Comparison of ENCODE assay signal across 1 cellular context in the genomic region with DNA sequence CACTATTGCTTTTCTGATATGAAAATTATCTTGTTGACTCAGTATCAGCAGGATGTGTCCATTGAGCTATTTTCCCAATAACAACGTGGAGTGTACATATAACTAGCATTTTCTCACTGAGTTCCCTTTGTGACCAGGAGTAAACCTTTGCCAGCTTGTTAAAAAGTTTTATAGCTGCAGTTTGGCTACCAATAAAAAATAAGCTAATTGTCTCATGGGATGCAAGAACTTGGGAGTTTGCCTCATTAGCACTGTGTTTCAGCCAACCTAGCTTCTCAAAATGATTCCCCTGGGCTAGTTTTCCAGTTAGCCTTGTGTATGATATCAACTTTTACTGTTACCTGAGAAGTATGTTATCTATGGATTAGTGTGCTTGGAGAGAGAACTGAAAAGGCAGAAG.
TF ChIP-seq lines count a peak whose summit lies in the region.

No MANE protein-coding gene starts in this region.

TF ChIP-seq in HEK293, 187 proteins besides CTCF, POLR2A, EP300 and RAD21 (continued from another document and continues in another):
- TF ChIP-seq, protein P1, sequence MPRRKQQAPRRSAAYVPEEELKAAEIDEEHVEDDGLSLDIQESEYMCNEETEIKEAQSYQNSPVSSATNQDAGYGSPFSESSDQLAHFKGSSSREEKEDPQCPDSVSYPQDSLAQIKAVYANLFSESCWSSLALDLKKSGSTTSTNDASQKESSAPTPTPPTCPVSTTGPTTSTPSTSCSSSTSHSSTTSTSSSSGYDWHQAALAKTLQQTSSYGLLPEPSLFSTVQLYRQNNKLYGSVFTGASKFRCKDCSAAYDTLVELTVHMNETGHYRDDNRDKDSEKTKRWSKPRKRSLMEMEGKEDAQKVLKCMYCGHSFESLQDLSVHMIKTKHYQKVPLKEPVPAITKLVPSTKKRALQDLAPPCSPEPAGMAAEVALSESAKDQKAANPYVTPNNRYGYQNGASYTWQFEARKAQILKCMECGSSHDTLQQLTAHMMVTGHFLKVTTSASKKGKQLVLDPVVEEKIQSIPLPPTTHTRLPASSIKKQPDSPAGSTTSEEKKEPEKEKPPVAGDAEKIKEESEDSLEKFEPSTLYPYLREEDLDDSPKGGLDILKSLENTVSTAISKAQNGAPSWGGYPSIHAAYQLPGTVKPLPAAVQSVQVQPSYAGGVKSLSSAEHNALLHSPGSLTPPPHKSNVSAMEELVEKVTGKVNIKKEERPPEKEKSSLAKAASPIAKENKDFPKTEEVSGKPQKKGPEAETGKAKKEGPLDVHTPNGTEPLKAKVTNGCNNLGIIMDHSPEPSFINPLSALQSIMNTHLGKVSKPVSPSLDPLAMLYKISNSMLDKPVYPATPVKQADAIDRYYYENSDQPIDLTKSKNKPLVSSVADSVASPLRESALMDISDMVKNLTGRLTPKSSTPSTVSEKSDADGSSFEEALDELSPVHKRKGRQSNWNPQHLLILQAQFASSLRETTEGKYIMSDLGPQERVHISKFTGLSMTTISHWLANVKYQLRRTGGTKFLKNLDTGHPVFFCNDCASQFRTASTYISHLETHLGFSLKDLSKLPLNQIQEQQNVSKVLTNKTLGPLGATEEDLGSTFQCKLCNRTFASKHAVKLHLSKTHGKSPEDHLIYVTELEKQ (tag by site-specific recombination; IDR thresholded peaks at IDR 0.05; ENCODE audit: borderline replicate concordance) = no peak; the same call in 1 of the 2 replicates
- no peak for TF ChIP-seq ZNF473 (tag by site-specific recombination; IDR thresholded peaks at IDR 0.05)
- TF ChIP-seq ZNF37A (tag by site-specific recombination; IDR thresholded peaks at IDR 0.05) = no peak
- TF ChIP-seq ZSCAN30 (tag by site-specific recombination; IDR thresholded peaks at IDR 0.05) = peak; percentile 37; the same call in 1 of the 2 replicates
- TF ChIP-seq, protein P2, sequence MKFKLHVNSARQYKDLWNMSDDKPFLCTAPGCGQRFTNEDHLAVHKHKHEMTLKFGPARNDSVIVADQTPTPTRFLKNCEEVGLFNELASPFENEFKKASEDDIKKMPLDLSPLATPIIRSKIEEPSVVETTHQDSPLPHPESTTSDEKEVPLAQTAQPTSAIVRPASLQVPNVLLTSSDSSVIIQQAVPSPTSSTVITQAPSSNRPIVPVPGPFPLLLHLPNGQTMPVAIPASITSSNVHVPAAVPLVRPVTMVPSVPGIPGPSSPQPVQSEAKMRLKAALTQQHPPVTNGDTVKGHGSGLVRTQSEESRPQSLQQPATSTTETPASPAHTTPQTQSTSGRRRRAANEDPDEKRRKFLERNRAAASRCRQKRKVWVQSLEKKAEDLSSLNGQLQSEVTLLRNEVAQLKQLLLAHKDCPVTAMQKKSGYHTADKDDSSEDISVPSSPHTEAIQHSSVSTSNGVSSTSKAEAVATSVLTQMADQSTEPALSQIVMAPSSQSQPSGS (tag by site-specific recombination; IDR thresholded peaks at IDR 0.05; ENCODE audit: low read depth) = no peak
- TF ChIP-seq, protein P3, sequence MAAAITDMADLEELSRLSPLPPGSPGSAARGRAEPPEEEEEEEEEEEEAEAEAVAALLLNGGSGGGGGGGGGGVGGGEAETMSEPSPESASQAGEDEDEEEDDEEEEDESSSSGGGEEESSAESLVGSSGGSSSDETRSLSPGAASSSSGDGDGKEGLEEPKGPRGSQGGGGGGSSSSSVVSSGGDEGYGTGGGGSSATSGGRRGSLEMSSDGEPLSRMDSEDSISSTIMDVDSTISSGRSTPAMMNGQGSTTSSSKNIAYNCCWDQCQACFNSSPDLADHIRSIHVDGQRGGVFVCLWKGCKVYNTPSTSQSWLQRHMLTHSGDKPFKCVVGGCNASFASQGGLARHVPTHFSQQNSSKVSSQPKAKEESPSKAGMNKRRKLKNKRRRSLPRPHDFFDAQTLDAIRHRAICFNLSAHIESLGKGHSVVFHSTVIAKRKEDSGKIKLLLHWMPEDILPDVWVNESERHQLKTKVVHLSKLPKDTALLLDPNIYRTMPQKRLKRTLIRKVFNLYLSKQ (tag by site-specific recombination; IDR thresholded peaks at IDR 0.05; ENCODE audit: borderline replicate concordance) = no peak
- no peak for TF ChIP-seq BCL11A (tag by site-specific recombination; IDR thresholded peaks at IDR 0.05; ENCODE audit: low read depth)
- TF ChIP-seq FEZF1 (tag by site-specific recombination; IDR thresholded peaks at IDR 0.05) = peak; percentile 97
- no peak for TF ChIP-seq EGR2 (tag by site-specific recombination; IDR thresholded peaks at IDR 0.05; ENCODE audit: low read depth)
- TF ChIP-seq, protein P4, sequence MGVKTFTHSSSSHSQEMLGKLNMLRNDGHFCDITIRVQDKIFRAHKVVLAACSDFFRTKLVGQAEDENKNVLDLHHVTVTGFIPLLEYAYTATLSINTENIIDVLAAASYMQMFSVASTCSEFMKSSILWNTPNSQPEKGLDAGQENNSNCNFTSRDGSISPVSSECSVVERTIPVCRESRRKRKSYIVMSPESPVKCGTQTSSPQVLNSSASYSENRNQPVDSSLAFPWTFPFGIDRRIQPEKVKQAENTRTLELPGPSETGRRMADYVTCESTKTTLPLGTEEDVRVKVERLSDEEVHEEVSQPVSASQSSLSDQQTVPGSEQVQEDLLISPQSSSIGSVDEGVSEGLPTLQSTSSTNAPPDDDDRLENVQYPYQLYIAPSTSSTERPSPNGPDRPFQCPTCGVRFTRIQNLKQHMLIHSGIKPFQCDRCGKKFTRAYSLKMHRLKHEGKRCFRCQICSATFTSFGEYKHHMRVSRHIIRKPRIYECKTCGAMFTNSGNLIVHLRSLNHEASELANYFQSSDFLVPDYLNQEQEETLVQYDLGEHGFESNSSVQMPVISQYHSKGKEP (tag by site-specific recombination; IDR thresholded peaks at IDR 0.05) = peak; percentile 78
- TF ChIP-seq HOXC10 (CRISPR knock-in tag; IDR thresholded peaks at IDR 0.05) = no peak
- peak; percentile 66 for TF ChIP-seq ZXDB (tag by site-specific recombination; IDR thresholded peaks at IDR 0.05)
- no peak for TF ChIP-seq ZFP41 (tag by site-specific recombination; IDR thresholded peaks at IDR 0.05; ENCODE audit: borderline replicate concordance)
- 0 out of 2 replicates have a peak, but pooled peaks have one; percentile 39 for TF ChIP-seq TRIM28 (IDR thresholded peaks at IDR 0.05; ENCODE audit: borderline replicate concordance, low read length)
- TF ChIP-seq, protein P5, sequence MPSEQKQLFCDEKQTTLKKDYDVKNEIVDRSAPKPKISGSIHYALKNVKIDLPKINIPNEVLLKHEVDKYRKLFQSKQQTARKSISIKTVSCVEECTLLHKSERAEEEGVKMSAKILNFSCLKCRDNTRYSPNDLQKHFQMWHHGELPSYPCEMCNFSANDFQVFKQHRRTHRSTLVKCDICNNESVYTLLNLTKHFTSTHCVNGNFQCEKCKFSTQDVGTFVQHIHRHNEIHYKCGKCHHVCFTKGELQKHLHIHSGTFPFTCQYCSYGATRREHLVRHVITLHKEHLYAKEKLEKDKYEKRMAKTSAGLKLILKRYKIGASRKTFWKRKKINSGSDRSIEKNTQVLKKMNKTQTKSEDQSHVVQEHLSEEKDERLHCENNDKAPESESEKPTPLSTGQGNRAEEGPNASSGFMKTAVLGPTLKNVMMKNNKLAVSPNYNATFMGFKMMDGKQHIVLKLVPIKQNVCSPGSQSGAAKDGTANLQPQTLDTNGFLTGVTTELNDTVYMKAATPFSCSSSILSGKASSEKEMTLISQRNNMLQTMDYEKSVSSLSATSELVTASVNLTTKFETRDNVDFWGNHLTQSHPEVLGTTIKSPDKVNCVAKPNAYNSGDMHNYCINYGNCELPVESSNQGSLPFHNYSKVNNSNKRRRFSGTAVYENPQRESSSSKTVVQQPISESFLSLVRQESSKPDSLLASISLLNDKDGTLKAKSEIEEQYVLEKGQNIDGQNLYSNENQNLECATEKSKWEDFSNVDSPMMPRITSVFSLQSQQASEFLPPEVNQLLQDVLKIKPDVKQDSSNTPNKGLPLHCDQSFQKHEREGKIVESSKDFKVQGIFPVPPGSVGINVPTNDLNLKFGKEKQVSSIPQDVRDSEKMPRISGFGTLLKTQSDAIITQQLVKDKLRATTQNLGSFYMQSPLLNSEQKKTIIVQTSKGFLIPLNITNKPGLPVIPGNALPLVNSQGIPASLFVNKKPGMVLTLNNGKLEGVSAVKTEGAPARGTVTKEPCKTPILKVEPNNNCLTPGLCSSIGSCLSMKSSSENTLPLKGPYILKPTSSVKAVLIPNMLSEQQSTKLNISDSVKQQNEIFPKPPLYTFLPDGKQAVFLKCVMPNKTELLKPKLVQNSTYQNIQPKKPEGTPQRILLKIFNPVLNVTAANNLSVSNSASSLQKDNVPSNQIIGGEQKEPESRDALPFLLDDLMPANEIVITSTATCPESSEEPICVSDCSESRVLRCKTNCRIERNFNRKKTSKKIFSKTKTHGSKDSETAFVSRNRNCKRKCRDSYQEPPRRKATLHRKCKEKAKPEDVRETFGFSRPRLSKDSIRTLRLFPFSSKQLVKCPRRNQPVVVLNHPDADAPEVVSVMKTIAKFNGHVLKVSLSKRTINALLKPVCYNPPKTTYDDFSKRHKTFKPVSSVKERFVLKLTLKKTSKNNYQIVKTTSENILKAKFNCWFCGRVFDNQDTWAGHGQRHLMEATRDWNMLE (tag by site-specific recombination; conservative IDR thresholded peaks at IDR 0.05; ENCODE audit: low read depth) = no peak
- TF ChIP-seq, protein P6, sequence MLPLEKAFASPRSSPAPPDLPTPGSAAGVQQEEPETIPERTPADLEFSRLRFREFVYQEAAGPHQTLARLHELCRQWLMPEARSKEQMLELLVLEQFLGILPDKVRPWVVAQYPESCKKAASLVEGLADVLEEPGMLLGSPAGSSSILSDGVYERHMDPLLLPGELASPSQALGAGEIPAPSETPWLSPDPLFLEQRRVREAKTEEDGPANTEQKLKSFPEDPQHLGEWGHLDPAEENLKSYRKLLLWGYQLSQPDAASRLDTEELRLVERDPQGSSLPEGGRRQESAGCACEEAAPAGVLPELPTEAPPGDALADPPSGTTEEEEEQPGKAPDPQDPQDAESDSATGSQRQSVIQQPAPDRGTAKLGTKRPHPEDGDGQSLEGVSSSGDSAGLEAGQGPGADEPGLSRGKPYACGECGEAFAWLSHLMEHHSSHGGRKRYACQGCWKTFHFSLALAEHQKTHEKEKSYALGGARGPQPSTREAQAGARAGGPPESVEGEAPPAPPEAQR (tag by site-specific recombination; IDR thresholded peaks at IDR 0.05) = no peak
- TF ChIP-seq ZNF610 (tag by site-specific recombination; IDR thresholded peaks at IDR 0.05; ENCODE audit: borderline replicate concordance) = no peak
- TF ChIP-seq ZNF76 (tag by site-specific recombination; IDR thresholded peaks at IDR 0.05; ENCODE audit: borderline replicate concordance, low read depth) = no peak
- TF ChIP-seq, protein P7, sequence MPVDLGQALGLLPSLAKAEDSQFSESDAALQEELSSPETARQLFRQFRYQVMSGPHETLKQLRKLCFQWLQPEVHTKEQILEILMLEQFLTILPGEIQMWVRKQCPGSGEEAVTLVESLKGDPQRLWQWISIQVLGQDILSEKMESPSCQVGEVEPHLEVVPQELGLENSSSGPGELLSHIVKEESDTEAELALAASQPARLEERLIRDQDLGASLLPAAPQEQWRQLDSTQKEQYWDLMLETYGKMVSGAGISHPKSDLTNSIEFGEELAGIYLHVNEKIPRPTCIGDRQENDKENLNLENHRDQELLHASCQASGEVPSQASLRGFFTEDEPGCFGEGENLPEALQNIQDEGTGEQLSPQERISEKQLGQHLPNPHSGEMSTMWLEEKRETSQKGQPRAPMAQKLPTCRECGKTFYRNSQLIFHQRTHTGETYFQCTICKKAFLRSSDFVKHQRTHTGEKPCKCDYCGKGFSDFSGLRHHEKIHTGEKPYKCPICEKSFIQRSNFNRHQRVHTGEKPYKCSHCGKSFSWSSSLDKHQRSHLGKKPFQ (tag by site-specific recombination; IDR thresholded peaks at IDR 0.05) = no peak; the same call in 1 of the 2 replicates
- TF ChIP-seq, protein P8, sequence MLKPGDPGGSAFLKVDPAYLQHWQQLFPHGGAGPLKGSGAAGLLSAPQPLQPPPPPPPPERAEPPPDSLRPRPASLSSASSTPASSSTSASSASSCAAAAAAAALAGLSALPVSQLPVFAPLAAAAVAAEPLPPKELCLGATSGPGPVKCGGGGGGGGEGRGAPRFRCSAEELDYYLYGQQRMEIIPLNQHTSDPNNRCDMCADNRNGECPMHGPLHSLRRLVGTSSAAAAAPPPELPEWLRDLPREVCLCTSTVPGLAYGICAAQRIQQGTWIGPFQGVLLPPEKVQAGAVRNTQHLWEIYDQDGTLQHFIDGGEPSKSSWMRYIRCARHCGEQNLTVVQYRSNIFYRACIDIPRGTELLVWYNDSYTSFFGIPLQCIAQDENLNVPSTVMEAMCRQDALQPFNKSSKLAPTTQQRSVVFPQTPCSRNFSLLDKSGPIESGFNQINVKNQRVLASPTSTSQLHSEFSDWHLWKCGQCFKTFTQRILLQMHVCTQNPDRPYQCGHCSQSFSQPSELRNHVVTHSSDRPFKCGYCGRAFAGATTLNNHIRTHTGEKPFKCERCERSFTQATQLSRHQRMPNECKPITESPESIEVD (tag by site-specific recombination; IDR thresholded peaks at IDR 0.05) = peak; percentile 85
- no peak for TF ChIP-seq ZSCAN16 (tag by site-specific recombination; IDR thresholded peaks at IDR 0.05)
- TF ChIP-seq ZNF140 (tag by site-specific recombination; IDR thresholded peaks at IDR 0.05) = no peak
- no peak for TF ChIP-seq ZNF184 (tag by site-specific recombination; IDR thresholded peaks at IDR 0.05)
- TF ChIP-seq ZNF600 (tag by site-specific recombination; IDR thresholded peaks at IDR 0.05) = no peak
- TF ChIP-seq GFI1B (tag by site-specific recombination; IDR thresholded peaks at IDR 0.05) = no peak
- TF ChIP-seq KLF8 (tag by site-specific recombination; IDR thresholded peaks at IDR 0.05) = no peak
- TF ChIP-seq, protein P9, sequence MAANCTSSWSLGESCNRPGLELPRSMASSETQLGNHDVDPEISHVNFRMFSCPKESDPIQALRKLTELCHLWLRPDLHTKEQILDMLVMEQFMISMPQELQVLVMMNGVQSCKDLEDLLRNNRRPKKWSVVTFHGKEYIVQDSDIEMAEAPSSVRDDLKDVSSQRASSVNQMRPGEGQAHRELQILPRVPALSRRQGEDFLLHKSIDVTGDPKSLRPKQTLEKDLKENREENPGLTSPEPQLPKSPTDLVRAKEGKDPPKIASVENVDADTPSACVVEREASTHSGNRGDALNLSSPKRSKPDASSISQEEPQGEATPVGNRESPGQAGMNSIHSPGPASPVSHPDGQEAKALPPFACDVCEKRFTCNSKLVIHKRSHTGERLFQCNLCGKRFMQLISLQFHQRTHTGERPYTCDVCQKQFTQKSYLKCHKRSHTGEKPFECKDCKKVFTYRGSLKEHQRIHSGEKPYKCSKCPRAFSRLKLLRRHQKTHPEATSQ (tag by site-specific recombination; IDR thresholded peaks at IDR 0.05) = no peak
- no peak for TF ChIP-seq ZNF23 (tag by site-specific recombination; IDR thresholded peaks at IDR 0.05; ENCODE audit: borderline replicate concordance)
- TF ChIP-seq, protein P10, sequence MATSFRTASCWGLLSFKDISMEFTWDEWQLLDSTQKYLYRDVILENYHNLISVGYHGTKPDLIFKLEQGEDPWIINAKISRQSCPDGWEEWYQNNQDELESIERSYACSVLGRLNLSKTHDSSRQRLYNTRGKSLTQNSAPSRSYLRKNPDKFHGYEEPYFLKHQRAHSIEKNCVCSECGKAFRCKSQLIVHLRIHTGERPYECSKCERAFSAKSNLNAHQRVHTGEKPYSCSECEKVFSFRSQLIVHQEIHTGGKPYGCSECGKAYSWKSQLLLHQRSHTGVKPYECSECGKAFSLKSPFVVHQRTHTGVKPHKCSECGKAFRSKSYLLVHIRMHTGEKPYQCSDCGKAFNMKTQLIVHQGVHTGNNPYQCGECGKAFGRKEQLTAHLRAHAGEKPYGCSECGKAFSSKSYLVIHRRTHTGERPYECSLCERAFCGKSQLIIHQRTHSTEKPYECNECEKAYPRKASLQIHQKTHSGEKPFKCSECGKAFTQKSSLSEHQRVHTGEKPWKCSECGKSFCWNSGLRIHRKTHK (tag by site-specific recombination; IDR thresholded peaks at IDR 0.05) = no peak
